8 cellular contexts compared by ENCODE assay signal in genomic region chr13:26184791-26185250, GRCh38. TPM values are rescaled to one million over a fixed set of nuclear protein-coding genes. Genes with fewer than 3 reads are reported as not detected.
A peak's percentile ranks its signal among the peaks of the same experiment; 100 is the strongest.
DNase-seq lines count a peak whose midpoint lies in the region; ATAC-seq and TF ChIP-seq lines count a peak whose summit lies in the region.

No MANE protein-coding gene starts in this region.

- H3K36me3 Mint-ChIP-seq in progenitor cell of endocrine pancreas (ENCODE audit: insufficient read depth) = no peaks in the 10 kb centered on the region

- 59 to 66% methylated on average over 8 of the region's 8 CpGs for WGBS in aorta, 2 donors

- H3K27me3 ChIP-seq in SJCRH30 = no peaks in the 10 kb centered on the region
- no peaks in the 10 kb centered on the region for H3K27me3 ChIP-seq in aorta (ENCODE audit: control insufficient read depth in 1 of 2, insufficient read depth in 2 of 2, low read length in 1 of 2)

- ATAC-seq in GM19395 (IDR thresholded peaks at IDR 0.05; ENCODE audit: unreplicated experiment) (peak; percentile 29), aorta (ENCODE audit: low FRiP score) (peak; percentile 76)

- no peaks in the 10 kb centered on the region for H3K9me3 Mint-ChIP-seq in progenitor cell of endocrine pancreas (ENCODE audit: low read depth)

- H3K27ac Mint-ChIP-seq in progenitor cell of endocrine pancreas = no peak overlapping the region

- peaks cover 3% of the 10 kb centered on the region for H3K4me1 Mint-ChIP-seq in progenitor cell of endocrine pancreas (ENCODE audit: low read depth)

- peak in 11 of 14 donors; percentile 11 to 46 (median 29) for DNase-seq in C1 segment of cervical spinal cord (lab: John Stamatoyannopoulos, UW)
- DNase-seq in M059J (ENCODE audit: low read depth) = peak; percentile 65
- peak; percentile 62 to 86 for DNase-seq in SJCRH30
- peak; percentile 57 for DNase-seq in activated gamma-delta T cell treated with anti-CD3 and anti-CD28 coated beads, Interleukin-2, amount 50 U/mL, for 16 hours (ENCODE audit: low read depth)
- peak; percentile 79 for DNase-seq in globus pallidus (ENCODE audit: low spot score)
- peak; percentile 27 for DNase-seq in progenitor cell of endocrine pancreas (ENCODE audit: low spot score, unreplicated experiment)
- DNase-seq in aorta = peak in 1 of 2 donors; percentile 69

- peak; percentile 93 for TF ChIP-seq CTCF in progenitor cell of endocrine pancreas (IDR thresholded peaks at IDR 0.05; ENCODE audit: unreplicated experiment)

- no peaks in the 10 kb centered on the region for H3K27me3 Mint-ChIP-seq in progenitor cell of endocrine pancreas

- H3K4me3 ChIP-seq in SJCRH30 = no peak overlapping the region
- H3K4me3 ChIP-seq in aorta (ENCODE audit: low read length in 2 of 2) = no peak overlapping the region

- H3K27ac ChIP-seq in SJCRH30 = no peak overlapping the region
- H3K27ac ChIP-seq in aorta (ENCODE audit: low read depth in 1 of 2, low read length in 2 of 2) = no peak overlapping the region

- H3K36me3 ChIP-seq in SJCRH30 (no peaks in the 10 kb centered on the region), aorta (ENCODE audit: control insufficient read depth in 1 of 2, insufficient read depth in 2 of 2, low read length in 1 of 2) (no peaks in the 10 kb centered on the region)

- H3K9me3 ChIP-seq in SJCRH30 (replicated peaks) (no peaks in the 10 kb centered on the region), aorta (ENCODE audit: control insufficient read depth, low read length) (no peaks in the 10 kb centered on the region)

- intact Hi-C loops in aorta (cut with DNase I) = loop anchor here (2.0 to 10.0 kb wide), 3 partner anchors 70 to 512 kb away; partner anchors contain the start of gene CDK8 (in 1 of the 2)

- H3K4me1 ChIP-seq in SJCRH30 (peaks cover 7% of the 10 kb centered on the region; the same call in 1 of the 2 replicates), aorta (ENCODE audit: control insufficient read depth in 1 of 2, insufficient read depth in 2 of 2, low read length in 2 of 2) (no peaks in the 10 kb centered on the region)

- H3K4me3 Mint-ChIP-seq in progenitor cell of endocrine pancreas (ENCODE audit: low read depth) = peak overlapping the region; percentile 62

RNA-seq across cellular contexts. Expression of gene RNF6, which starts 37.3 kb away (rescaled TPM):
- total RNA-seq in M059J (2014; rRNA removed; shearing (Covaris generic)) = 26.8 and 27.5 TPM in 2 replicates
- 39.3 and 41.6 TPM in 2 replicates for total RNA-seq in SJCRH30 (2014; rRNA removed; shearing (Covaris generic))
- total RNA-seq in progenitor cell of endocrine pancreas (22.5 and 24.0 TPM in 2 replicates), aorta (10 to 100 TPM; 23.2 to 28.9 TPM)
- 10 to 100 TPM; 13.1 to 16.0 TPM for polyA plus RNA-seq in aorta
